Comparison of ENCODE assay signal across 21 cellular contexts in genomic region chr14:58662028-58662427, GRCh38. TPM values are rescaled to one million over a fixed set of nuclear protein-coding genes. Genes with fewer than 3 reads are reported as not detected.
A peak's percentile ranks its signal among the peaks of the same experiment; 100 is the strongest.
DNase-seq lines count a peak whose midpoint lies in the region; TF ChIP-seq lines count a peak whose summit lies in the region.
"Had no signal": no experiment of that assay in that cellular context is flagged by ENCODE, and none has a peak within 500 bp of the region (broad histone marks: within the 10 kb centered on the region; RNA-seq: fewer than 3 reads in every experiment).

No MANE protein-coding gene starts in this region.

- no peaks in the 10 kb centered on the region for H3K79me2 ChIP-seq in mesendoderm (ENCODE audit: control insufficient read depth, insufficient read depth, low read length)

- no peaks in the 10 kb centered on the region for H3K27me3 ChIP-seq in mesendoderm (ENCODE audit: insufficient read depth, low read length, poor library complexity)
- H3K27me3 ChIP-seq: gastrocnemius medialis, pancreas, sigmoid colon had no signal

- H2BK5ac ChIP-seq in mesendoderm (ENCODE audit: low read length), result no peak overlapping the region

- H3K36me3 ChIP-seq in mesendoderm (ENCODE audit: control insufficient read depth, insufficient read depth, low read length), result no peaks in the 10 kb centered on the region
- H3K36me3 ChIP-seq: gastrocnemius medialis, lower lobe of right lung, pancreas, sigmoid colon had no signal

- H4K8ac ChIP-seq in mesendoderm (ENCODE audit: low read depth, low read length), result no peak overlapping the region

- POLR2A ChIA-PET in HEK293T (lab: Yijun Ruan, JAX), result interaction anchor here (1.2 kb wide), 1 partner anchor 23 kb away, joined by 3 read pairs; no protein-coding TSS in a partner anchor

- WGBS in mesendoderm (ENCODE audit: extremely low coverage, insufficient coverage, low lambda C conversion rate), result no CpG with 5 or more reads among the region's 2 CpGs

- no peak overlapping the region for H3K4me2 ChIP-seq in mesendoderm (ENCODE audit: low read length)
- H3K4me2 ChIP-seq: A549, PC-9 had no signal

- H3K4me1 ChIP-seq in mesendoderm (ENCODE audit: control insufficient read depth, low read depth, low read length), result peaks cover 3% of the 10 kb centered on the region
- H3K4me1 ChIP-seq: A549, pancreas, sigmoid colon had no signal

- H3K27ac ChIP-seq in mesendoderm (ENCODE audit: low read depth, low read length), result no peak overlapping the region
- H3K27ac ChIP-seq: A549, gastrocnemius medialis, lower lobe of right lung, pancreas, PC-9, sigmoid colon had no signal

- no peaks in the 10 kb centered on the region for H3K79me1 ChIP-seq in mesendoderm (ENCODE audit: low read length)

- H3K4ac ChIP-seq in mesendoderm (ENCODE audit: low read depth, low read length), result no peak overlapping the region

- no peak overlapping the region for H3K56ac ChIP-seq in mesendoderm (ENCODE audit: low read length)

- peak overlapping the region; percentile 2 for H3K18ac ChIP-seq in mesendoderm (ENCODE audit: low read length)

- H3K9ac ChIP-seq in mesendoderm (ENCODE audit: low read length), result no peak overlapping the region

- no peak overlapping the region for H4K5ac ChIP-seq in mesendoderm (ENCODE audit: low read length)

- no peak overlapping the region for H3K23ac ChIP-seq in mesendoderm (ENCODE audit: low read length)

- H3K4me3 ChIP-seq in mesendoderm (ENCODE audit: low read length), result no peak overlapping the region
- H3K4me3 ChIP-seq: A549, gastrocnemius medialis, lower lobe of right lung, pancreas, PC-9, sigmoid colon had no signal

- no peak overlapping the region for H2BK120ac ChIP-seq in mesendoderm (ENCODE audit: low read depth, low read length)

- H2AK5ac ChIP-seq in mesendoderm (ENCODE audit: low read length), result no peak overlapping the region

- H2BK15ac ChIP-seq in mesendoderm (replicated peaks; ENCODE audit: low read depth), result no peak overlapping the region

- CTCF ChIA-PET in HEK293T (lab: Yijun Ruan, JAX), result interaction anchor here (0.6 kb wide), 1 partner anchor 158 kb away, joined by 3 read pairs; no protein-coding TSS in a partner anchor

- DNase-seq in SKM-1 treated with dmso at 0.1 percent for 144 hours (lab: John Stamatoyannopoulos, UW; ENCODE audit: unreplicated experiment) (peak; percentile 16), SKM-1 (lab: John Stamatoyannopoulos, UW; ENCODE audit: unreplicated experiment) (no peak), CD1c-positive myeloid dendritic cell (ENCODE audit: extremely low spot score) (peak; percentile 71), NOMO-1 treated with DMSO at 0.1 percent for 48 hours (lab: John Stamatoyannopoulos, UW; ENCODE audit: unreplicated experiment) (peak; percentile 13), mesendoderm (no peak), RKO (ENCODE audit: low spot score) (no peak), HEK293T (ENCODE audit: extremely low spot score) (no peak), germinal center (ENCODE audit: low spot score) (no peak)
- DNase-seq: activated effector memory CD4-positive, alpha-beta T cell treated with Interleukin-2 at 50 U/mL for 16 hours; aorta; cerebellar nuclear complex; erythroblast; gastrocnemius medialis; islet precursor cell; lower lobe of right lung; NCI-H1436; NCI-H2171; pancreas; PC-9; sigmoid colon had no signal

TF ChIP-seq in HEK293T, 16 proteins besides CTCF, POLR2A, EP300 and RAD21:
- no peak for TF ChIP-seq BHLHE40 (IDR thresholded peaks at IDR 0.05; ENCODE audit: borderline replicate concordance)
- no peak for TF ChIP-seq ELF4 (IDR thresholded peaks at IDR 0.05)
- TF ChIP-seq SUZ12 (IDR thresholded peaks at IDR 0.05), result no peak
- no peak for TF ChIP-seq NFRKB (IDR thresholded peaks at IDR 0.05)
- TF ChIP-seq PKNOX1 (IDR thresholded peaks at IDR 0.05), result no peak
- TF ChIP-seq ARNT (IDR thresholded peaks at IDR 0.05), result no peak
- no peak for TF ChIP-seq HDGF (IDR thresholded peaks at IDR 0.05; ENCODE audit: borderline replicate concordance)
- TF ChIP-seq FOXK2 (IDR thresholded peaks at IDR 0.05), result no peak
- no peak for TF ChIP-seq CTBP1 (IDR thresholded peaks at IDR 0.05; ENCODE audit: borderline replicate concordance)
- no peak for TF ChIP-seq FOXM1 (IDR thresholded peaks at IDR 0.05; ENCODE audit: borderline replicate concordance)
- no peak for TF ChIP-seq TARDBP (IDR thresholded peaks at IDR 0.05)
- no peak for TF ChIP-seq ZNF384 (IDR thresholded peaks at IDR 0.05)
- TF ChIP-seq LEF1 (IDR thresholded peaks at IDR 0.05; ENCODE audit: borderline replicate concordance), result no peak
- TF ChIP-seq L3MBTL2 (conservative IDR thresholded peaks at IDR 0.05), result no peak

RNA-seq across cellular contexts. Expression of gene DACT1, which starts 24.3 kb away (rescaled TPM):
- 51.5 TPM for polyA plus RNA-seq in mesendoderm (2013, experiment 1 of 2)
- polyA plus RNA-seq in mesendoderm (2013, experiment 2 of 2), result 57.5 TPM

Comparison
In these comparisons a context has a peak if more than half of its experiments do, and no peak if none do; other contexts are left out.
1. DNase-seq: peak in SKM-1 treated with dmso at 0.1 percent for 144 hours (single experiment), CD1c-positive myeloid dendritic cell (single experiment) and NOMO-1 treated with DMSO at 0.1 percent for 48 hours (single experiment); none in SKM-1 (single experiment), mesendoderm (single experiment), RKO (single experiment), HEK293T (single experiment) and germinal center (single experiment).